ENCODE assay signal across 13 cellular contexts in the genomic region with DNA sequence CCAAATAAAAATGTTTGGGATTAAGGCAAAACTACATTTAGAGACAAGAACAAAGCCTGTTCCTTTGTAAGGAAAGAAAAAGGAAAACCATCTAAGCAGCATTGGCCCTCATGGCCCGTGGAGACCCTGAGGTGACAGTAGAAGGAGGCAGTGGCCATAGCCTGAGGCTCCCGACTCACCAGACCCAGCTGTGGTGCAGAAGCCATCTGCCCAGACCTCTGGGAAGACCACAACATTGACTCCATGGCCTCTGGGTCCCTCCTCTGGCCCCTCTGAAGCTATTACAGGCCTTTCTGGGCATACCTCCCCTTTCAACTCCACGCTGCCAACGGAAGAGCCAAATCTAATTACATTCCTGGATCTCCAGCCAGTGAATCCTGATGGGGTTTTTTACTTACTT. TPM values are rescaled to one million over a fixed set of nuclear protein-coding genes. Genes with fewer than 3 reads are reported as not detected.
DNase-seq lines count a peak whose midpoint lies in the region; ATAC-seq and TF ChIP-seq lines count a peak whose summit lies in the region.
"Had no signal": no experiment of that assay in that cellular context is flagged by ENCODE, and none has a peak within 500 bp of the region (broad histone marks: within the 10 kb centered on the region; RNA-seq: fewer than 3 reads in every experiment).

No MANE protein-coding gene starts in this region.

- H3K9me3 ChIP-seq in HEK293 (ENCODE audit: control insufficient read depth, insufficient read depth, low read depth, low read length) (no peaks in the 10 kb centered on the region), adrenal gland (replicated peaks in 1 of 3) (no peaks in the 10 kb centered on the region), aorta (ENCODE audit: control insufficient read depth, low read length) (no peaks in the 10 kb centered on the region)
- H3K9me3 ChIP-seq: heart right ventricle had no signal

- H3K4me1 ChIP-seq in HEK293 (ENCODE audit: control insufficient read depth, insufficient read depth, low read length) (no peaks in the 10 kb centered on the region), adrenal gland (replicated peaks in 1 of 2) (peaks cover 0 to 10% of the 10 kb centered on the region in 2 donors), aorta (ENCODE audit: control insufficient read depth in 1 of 2, insufficient read depth in 2 of 2, low read length in 2 of 2) (no peaks in the 10 kb centered on the region)

- POLR2A ChIA-PET in HEK293 (lab: Yijun Ruan, JAX) = no interaction called here

- WGBS in adrenal gland, 4 donors = 81 to 87% (median 83%) methylated on average over 4 of the region's 4 CpGs
- 50 to 58% methylated on average over 4 of the region's 4 CpGs for WGBS in aorta, 2 donors

- DNase-seq in EH (ENCODE audit: low read depth) (peak; percentile 3), SW480 (ENCODE audit: low spot score) (peak; percentile 9), left kidney (ENCODE audit: low read depth, low spot score) (peak; percentile 18), adrenal gland (no peak), aorta (no peak)
- DNase-seq in activated CD8-positive, alpha-beta memory T cell treated with anti-CD3 and anti-CD28 coated beads, Interleukin-2, amount 50 U/mL, for 4 hours = no peak
- no peak for DNase-seq in activated CD4-positive, alpha-beta T cell treated with anti-CD3 and anti-CD28 coated beads, Interleukin-2, amount 50 U/mL, for 48 hours
- DNase-seq: heart right ventricle; stimulated activated naive CD8-positive, alpha-beta T cell treated with anti-CD3 and anti-CD28 coated beads, Interleukin-15, Interleukin-2, amounts not matched to agents 100 U/mL and 50 U/mL, for 24 hours had no signal

- no peak for TF ChIP-seq POLR2A in adrenal gland (IDR thresholded peaks at IDR 0.05)

- H3K27ac ChIP-seq in HEK293 (ENCODE audit: extremely low read depth, low read depth, low read length) (no peak overlapping the region), adrenal gland (no peak overlapping the region), aorta (ENCODE audit: low read depth in 1 of 2, low read length in 2 of 2) (no peak overlapping the region)
- H3K27ac ChIP-seq: C4-2B, heart right ventricle, VCaP had no signal

- intact Hi-C loops in adrenal gland (cut with DNase I) (no loop called here), aorta (cut with DNase I) (no loop called here)

- H3K4me3 ChIP-seq in HEK293 (ENCODE audit: low read depth, low read length) (no peak overlapping the region), adrenal gland (no peak overlapping the region), aorta (ENCODE audit: low read length in 2 of 2) (no peak overlapping the region)
- H3K4me3 ChIP-seq: heart right ventricle had no signal

- H3K36me3 ChIP-seq in HEK293 (ENCODE audit: control insufficient read depth in 2 of 2, insufficient read depth in 1 of 2, low read length in 2 of 2) = peaks cover 0 to 31% of the 10 kb centered on the region in 2 experiments; a peak in 1 of 3 replicates
- no peaks in the 10 kb centered on the region for H3K36me3 ChIP-seq in adrenal gland (replicated peaks in 1 of 2)
- H3K36me3 ChIP-seq in aorta (ENCODE audit: control insufficient read depth in 1 of 2, insufficient read depth in 2 of 2, low read length in 1 of 2) = no peaks in the 10 kb centered on the region
- H3K36me3 ChIP-seq: heart right ventricle had no signal

- H3K27me3 ChIP-seq in adrenal gland (no peaks in the 10 kb centered on the region), aorta (ENCODE audit: control insufficient read depth in 1 of 2, insufficient read depth in 2 of 2, low read length in 1 of 2) (no peaks in the 10 kb centered on the region)

- TF ChIP-seq CTCF in HEK293 (tag by site-specific recombination; IDR thresholded peaks at IDR 0.05) (peak; percentile 36; the same call in 1 of the 2 replicates), adrenal gland (IDR thresholded peaks at IDR 0.05) (peak in 1 of 6 experiments; percentile 11)

- CTCF ChIA-PET in HEK293 (lab: Yijun Ruan, JAX) = interaction anchor here (0.7 kb wide), 1 partner anchor 391 kb away, joined by 3 read pairs; no protein-coding TSS in a partner anchor

- no peak for ATAC-seq in aorta (ENCODE audit: low FRiP score)
- ATAC-seq: heart right ventricle; stimulated activated naive CD8-positive, alpha-beta T cell treated with anti-CD3 and anti-CD28 coated beads, Interleukin-15, Interleukin-2, amounts not matched to agents 100 U/mL and 50 U/mL, for 24 hours had no signal

TF ChIP-seq in HEK293, 187 proteins besides CTCF, POLR2A, EP300 and RAD21:
- TF ChIP-seq KLF16 (tag by site-specific recombination; IDR thresholded peaks at IDR 0.05) (no peak), ZNF391 (tag by site-specific recombination; IDR thresholded peaks at IDR 0.05; ENCODE audit: borderline replicate concordance, low read depth) (no peak), ZFP69B (tag by site-specific recombination; IDR thresholded peaks at IDR 0.05) (no peak), REST (tag by site-specific recombination; IDR thresholded peaks at IDR 0.05) (no peak), ZNF654 (tag by site-specific recombination; IDR thresholded peaks at IDR 0.05; ENCODE audit: low read depth) (0 out of 2 replicates have a peak, but pooled peaks have one; percentile 6)
TF ChIP-seq in HEK293: peak in this region for 1.

RNA-seq across cellular contexts. Expression of gene PRAME, which starts 6.4 kb away (rescaled TPM):
- total RNA-seq in adrenal gland (1 to 10 TPM in 7 of 8 donors, under 1 TPM in 1; 0.78 to 7.1 (median 3.2) TPM), aorta (not detected)
- polyA plus RNA-seq in adrenal gland (10 to 100 TPM in 1 of 3 donors, 1 to 10 TPM in 2; 4.7 to 11.6 (median 9.1) TPM), aorta (not detected)
- total RNA-seq: posterior vena cava had no signal

RNA-seq across cellular contexts. Expression of gene ZNF280A, which starts 32.6 kb away (rescaled TPM):
- total RNA-seq in adrenal gland = 1 to 10 TPM in 6 of 8 donors, under 1 TPM in 2; 0.18 to 4.5 (median 2.6) TPM
- 1 to 10 TPM; 1.1 to 5.5 (median 1.1) TPM for polyA plus RNA-seq in adrenal gland
- not detected for total RNA-seq in aorta
- not detected for polyA plus RNA-seq in aorta
- total RNA-seq: heart right ventricle, posterior vena cava had no signal
- polyA plus RNA-seq: heart right ventricle had no signal

RNA-seq across cellular contexts. Expression of gene ZNF280B, which starts 44.1 kb away (rescaled TPM):
- 1 to 10 TPM; 2.2 to 7.8 (median 4.0) TPM for total RNA-seq in adrenal gland
- polyA plus RNA-seq in adrenal gland = 1 to 10 TPM in 2 of 3 donors, under 1 TPM in 1; 0.81 to 7.0 (median 1.4) TPM
- total RNA-seq in aorta = under 1 TPM; 0.21 to 0.29 TPM
- polyA plus RNA-seq in aorta = not detected

Comparison
In these comparisons a context has a peak if more than half of its experiments do, and no peak if none do; other contexts are left out.
1. DNase-seq: peak in EH (single experiment), SW480 (single experiment) and left kidney (single experiment); none in adrenal gland (0 of 7), activated CD8-positive, alpha-beta memory T cell treated with anti-CD3 and anti-CD28 coated beads, Interleukin-2, amount 50 U/mL, for 4 hours (single experiment), activated CD4-positive, alpha-beta T cell treated with anti-CD3 and anti-CD28 coated beads, Interleukin-2, amount 50 U/mL, for 48 hours (0 of 2) and aorta (0 of 2).